Comparison of ENCODE assay signal across 8 cellular contexts in genomic region chr7:104231054-104232046, GRCh38.
DNase-seq lines count a peak whose midpoint lies in the region; ATAC-seq and TF ChIP-seq lines count a peak whose summit lies in the region.

No MANE protein-coding gene starts in this region.

- DNase-seq in DMS114 treated with DMSO at 0.1 percent for 48 hours (lab: John Stamatoyannopoulos, UW; ENCODE audit: unreplicated experiment) = peak; percentile 33
- DNase-seq in NCI-H526 treated with DMSO at 0.1 percent for 48 hours (lab: John Stamatoyannopoulos, UW) = peak; percentile 33
- DNase-seq in activated CD8-positive, alpha-beta memory T cell treated with anti-CD3 and anti-CD28 coated beads, Interleukin-2, amount 50 U/mL, for 4 hours = peak; percentile 28
- peak; percentile 38 for DNase-seq in fibroblast of gingiva (ENCODE audit: low read depth)
- DNase-seq in KG1 (lab: John Stamatoyannopoulos, UW) = no peak

- peaks cover 11% of the 10 kb centered on the region for H3K4me1 Mint-ChIP-seq in nephron

- H3K27ac Mint-ChIP-seq in nephron = no peak overlapping the region

- H3K9me3 Mint-ChIP-seq in nephron = no peaks in the 10 kb centered on the region

- ATAC-seq in GM19438 (IDR thresholded peaks at IDR 0.05; ENCODE audit: low read depth, unreplicated experiment) = peak; percentile 87
- peak; percentile 85 for ATAC-seq in HG03469 (IDR thresholded peaks at IDR 0.05; ENCODE audit: unreplicated experiment)

- peaks cover 14% of the 10 kb centered on the region for H3K27me3 Mint-ChIP-seq in nephron (ENCODE audit: low read depth)

- H3K36me3 Mint-ChIP-seq in nephron (ENCODE audit: low read depth) = no peaks in the 10 kb centered on the region

- TF ChIP-seq CTCF in nephron (IDR thresholded peaks at IDR 0.05; ENCODE audit: unreplicated experiment in 3 of 3) = peak; percentile 71 to 82 (median 82)

- peak overlapping the region in 1 of 3 experiments; percentile 65 for H3K4me3 Mint-ChIP-seq in nephron
